16 cellular contexts compared by ENCODE assay signal in the genomic region with DNA sequence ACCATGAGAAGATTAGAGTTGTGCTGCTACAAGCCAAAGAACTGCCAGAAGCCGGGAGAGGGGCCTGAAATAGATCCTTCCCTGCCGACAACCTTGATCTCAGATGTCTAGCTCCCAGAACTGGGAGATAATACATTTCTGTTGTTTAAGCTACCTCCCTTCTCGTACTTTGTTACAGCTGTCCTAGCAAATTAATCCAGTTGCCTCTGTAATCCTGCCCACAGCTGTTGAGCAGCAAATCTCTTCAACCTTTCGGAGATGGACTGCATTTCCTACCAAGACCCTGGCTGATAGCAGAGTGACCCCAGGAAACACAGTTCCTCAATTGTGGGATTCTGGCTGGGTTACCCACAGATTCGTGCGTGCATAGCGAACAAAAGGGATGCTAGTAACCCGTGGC.
"Had no signal": no experiment of that assay in that cellular context is flagged by ENCODE, and none has a peak within 500 bp of the region (broad histone marks: within the 10 kb centered on the region; RNA-seq: fewer than 3 reads in every experiment).

No MANE protein-coding gene starts in this region.

- H3K4me3 ChIP-seq: esophagus muscularis mucosa, hepatocyte, tibial nerve had no signal

- H3K27me3 ChIP-seq: esophagus muscularis mucosa, hepatocyte, tibial nerve had no signal

- DNase-seq: activated CD4-positive, alpha-beta T cell treated with anti-CD3 and anti-CD28 coated beads, Interleukin-2, amount 50 U/mL, for 48 hours; activated naive CD4-positive, alpha-beta T cell; activated naive CD8-positive, alpha-beta T cell treated with anti-CD3 and anti-CD28 coated beads for 36 hours; amniotic stem cell; dermis blood vessel endothelial cell; effector memory CD4-positive, alpha-beta T cell; left colon; mammary epithelial cell; stimulated activated CD8-positive, alpha-beta memory T cell treated with anti-CD3 and anti-CD28 coated beads, Interleukin-4, amount 100 ng/mL, for 48 hours; stimulated activated naive CD4-positive, alpha-beta T cell treated with Interleukin-2 at 50 U/mL for 16 hours; substantia nigra; SW 1271 had no signal

- H3K9me3 ChIP-seq: esophagus muscularis mucosa, tibial nerve had no signal

- H3K36me3 ChIP-seq: esophagus muscularis mucosa, tibial nerve had no signal

- ATAC-seq: left colon had no signal

- H3K36me3 Mint-ChIP-seq: activated naive CD8-positive, alpha-beta T cell treated with anti-CD3 and anti-CD28 coated beads for 36 hours had no signal

- H3K4me3 Mint-ChIP-seq: activated naive CD8-positive, alpha-beta T cell treated with anti-CD3 and anti-CD28 coated beads for 36 hours had no signal

- H3K27ac ChIP-seq: esophagus muscularis mucosa, hepatocyte, tibial nerve had no signal

- H3K27ac Mint-ChIP-seq: activated naive CD8-positive, alpha-beta T cell treated with anti-CD3 and anti-CD28 coated beads for 36 hours had no signal

- H3K9me3 Mint-ChIP-seq: activated naive CD8-positive, alpha-beta T cell treated with anti-CD3 and anti-CD28 coated beads for 36 hours; neural crest cell had no signal
